30 cellular contexts compared by ENCODE assay signal in the genomic region with DNA sequence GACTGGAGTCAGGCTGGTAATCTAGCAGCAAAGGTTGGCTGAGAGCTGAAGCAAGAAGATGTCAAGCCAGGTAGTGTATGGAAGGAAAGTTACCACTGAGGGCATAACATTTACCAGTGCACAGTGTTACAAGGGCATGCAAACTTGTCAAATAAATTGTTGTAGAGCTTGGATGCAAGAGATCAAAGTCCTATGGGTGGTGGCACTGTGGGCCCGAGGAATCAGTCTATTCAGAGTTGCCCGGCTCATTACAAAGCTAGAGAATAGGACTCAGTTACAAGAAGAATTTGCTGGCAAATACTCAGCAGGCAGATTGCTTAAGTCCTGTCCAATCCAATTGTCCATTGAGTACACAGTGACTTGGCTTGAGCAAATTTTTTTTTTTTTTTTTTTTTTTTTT.
"Had no signal": no experiment of that assay in that cellular context is flagged by ENCODE, and none has a peak within 500 bp of the region (broad histone marks: within the 10 kb centered on the region; RNA-seq: fewer than 3 reads in every experiment).

No MANE protein-coding gene starts in this region.

- DNase-seq: activated CD4-positive, alpha-beta memory T cell treated with anti-CD3 and anti-CD28 coated beads for 36 hours; activated CD4-positive, alpha-beta T cell treated with anti-CD3 and anti-CD28 coated beads for 36 hours; activated CD4-positive, alpha-beta T cell treated with anti-CD3 and anti-CD28 coated beads, Interleukin-2, amount 10 ng/mL, durations not matched to agents 24 days and 14 days; activated CD4-positive, CD25-positive, alpha-beta regulatory T cell; activated CD4-positive, CD25-positive, alpha-beta regulatory T cell treated with anti-CD3 and anti-CD28 coated beads, Interleukin-2, amount 50 U/mL, for 72 hours; activated CD8-positive, alpha-beta memory T cell treated with anti-CD3 and anti-CD28 coated beads, Interleukin-2, amount 10 ng/mL, durations not matched to agents 7 days and 5 days; activated CD8-positive, alpha-beta memory T cell treated with anti-CD3 and anti-CD28 coated beads, Interleukin-2, amount 50 U/mL, for 4 hours; activated CD8-positive, alpha-beta T cell treated with anti-CD3 and anti-CD28 coated beads, Interleukin-2, amount 10 ng/mL, durations not matched to agents 7 days and 5 days; activated gamma-delta T cell; activated naive CD4-positive, alpha-beta T cell; activated naive CD4-positive, alpha-beta T cell treated with anti-CD3 and anti-CD28 coated beads, Interleukin-2, amount 50 U/mL, for 16 hours; activated T-cell treated with anti-CD3 and anti-CD28 coated beads for 4 hours; activated T-cell treated with anti-CD3 and anti-CD28 coated beads, Interleukin-2, amount 50 U/mL, for 24 hours; activated T-cell treated with anti-CD3 and anti-CD28 coated beads, Interleukin-2, amount 50 U/mL, for 72 hours; amniotic stem cell; anterior cingulate cortex; brain microvascular endothelial cell; dorsolateral prefrontal cortex; effector memory CD4-positive, alpha-beta T cell; endodermal cell; foreskin keratinocyte; gastrocnemius medialis; glutamatergic neuron; heart left ventricle; T-helper 2 cell had no signal

- H3K27ac Mint-ChIP-seq: activated CD4-positive, alpha-beta memory T cell treated with anti-CD3 and anti-CD28 coated beads for 36 hours; activated CD4-positive, alpha-beta T cell treated with anti-CD3 and anti-CD28 coated beads for 36 hours; activated CD4-positive, alpha-beta T cell treated with anti-CD3 and anti-CD28 coated beads, Interleukin-2, amount 10 ng/mL, durations not matched to agents 24 days and 14 days; activated CD8-positive, alpha-beta memory T cell treated with anti-CD3 and anti-CD28 coated beads, Interleukin-2, amount 10 ng/mL, durations not matched to agents 7 days and 5 days; activated CD8-positive, alpha-beta T cell treated with anti-CD3 and anti-CD28 coated beads, Interleukin-2, amount 10 ng/mL, durations not matched to agents 7 days and 5 days; activated naive CD8-positive, alpha-beta T cell; activated T-cell treated with anti-CD3 and anti-CD28 coated beads, Interleukin-2, amount 50 U/mL, for 24 hours; activated T-cell treated with anti-CD3 and anti-CD28 coated beads, Interleukin-2, amount 50 U/mL, for 72 hours; dendritic cell treated with granulocyte-macrophage colony-stimulating factor and Interleukin-4, amounts not matched to agents 40 ng/mL and 50 ng/mL, for 4 days; endodermal cell had no signal

- H3K27me3 ChIP-seq: brain microvascular endothelial cell, dorsolateral prefrontal cortex, esophagus muscularis mucosa, foreskin keratinocyte, gastrocnemius medialis, heart left ventricle had no signal

- H3K36me3 Mint-ChIP-seq: activated CD4-positive, alpha-beta memory T cell treated with anti-CD3 and anti-CD28 coated beads for 36 hours; activated CD8-positive, alpha-beta memory T cell treated with anti-CD3 and anti-CD28 coated beads, Interleukin-2, amount 10 ng/mL, durations not matched to agents 7 days and 5 days; activated naive CD8-positive, alpha-beta T cell had no signal

- H3K9me3 ChIP-seq: esophagus muscularis mucosa, gastrocnemius medialis had no signal

- H3K4me1 ChIP-seq: esophagus muscularis mucosa, gastrocnemius medialis, heart left ventricle had no signal

- H3K36me3 ChIP-seq: brain microvascular endothelial cell, esophagus muscularis mucosa, gastrocnemius medialis, heart left ventricle had no signal

- H3K4me3 ChIP-seq: coronary artery, dorsolateral prefrontal cortex, esophagus muscularis mucosa, gastrocnemius medialis, heart left ventricle had no signal

- H3K4me3 Mint-ChIP-seq: activated CD4-positive, alpha-beta memory T cell treated with anti-CD3 and anti-CD28 coated beads for 36 hours; activated CD4-positive, alpha-beta T cell treated with anti-CD3 and anti-CD28 coated beads for 36 hours; activated CD4-positive, alpha-beta T cell treated with anti-CD3 and anti-CD28 coated beads, Interleukin-2, amount 10 ng/mL, durations not matched to agents 24 days and 14 days; activated CD8-positive, alpha-beta memory T cell treated with anti-CD3 and anti-CD28 coated beads, Interleukin-2, amount 10 ng/mL, durations not matched to agents 7 days and 5 days; activated CD8-positive, alpha-beta T cell treated with anti-CD3 and anti-CD28 coated beads, Interleukin-2, amount 10 ng/mL, durations not matched to agents 7 days and 5 days; activated naive CD8-positive, alpha-beta T cell; activated T-cell treated with anti-CD3 and anti-CD28 coated beads, Interleukin-2, amount 50 U/mL, for 24 hours; activated T-cell treated with anti-CD3 and anti-CD28 coated beads, Interleukin-2, amount 50 U/mL, for 72 hours; central memory CD8-positive, alpha-beta T cell; dendritic cell treated with granulocyte-macrophage colony-stimulating factor and Interleukin-4, amounts not matched to agents 40 ng/mL and 50 ng/mL, for 4 days; endodermal cell had no signal

- H3K27ac ChIP-seq: brain microvascular endothelial cell, coronary artery, dorsolateral prefrontal cortex, esophagus muscularis mucosa, foreskin keratinocyte, gastrocnemius medialis, heart left ventricle had no signal

- H3K4me1 Mint-ChIP-seq: activated CD4-positive, alpha-beta T cell treated with anti-CD3 and anti-CD28 coated beads for 36 hours; activated CD4-positive, alpha-beta T cell treated with anti-CD3 and anti-CD28 coated beads, Interleukin-2, amount 10 ng/mL, durations not matched to agents 24 days and 14 days; activated CD8-positive, alpha-beta memory T cell treated with anti-CD3 and anti-CD28 coated beads, Interleukin-2, amount 10 ng/mL, durations not matched to agents 7 days and 5 days; central memory CD8-positive, alpha-beta T cell had no signal

- H3K27me3 Mint-ChIP-seq: activated CD4-positive, alpha-beta memory T cell treated with anti-CD3 and anti-CD28 coated beads for 36 hours; activated CD4-positive, alpha-beta T cell treated with anti-CD3 and anti-CD28 coated beads for 36 hours; activated CD4-positive, alpha-beta T cell treated with anti-CD3 and anti-CD28 coated beads, Interleukin-2, amount 10 ng/mL, durations not matched to agents 24 days and 14 days; activated CD8-positive, alpha-beta memory T cell treated with anti-CD3 and anti-CD28 coated beads, Interleukin-2, amount 10 ng/mL, durations not matched to agents 7 days and 5 days; activated naive CD8-positive, alpha-beta T cell; activated T-cell treated with anti-CD3 and anti-CD28 coated beads, Interleukin-2, amount 50 U/mL, for 24 hours; central memory CD8-positive, alpha-beta T cell; dendritic cell treated with granulocyte-macrophage colony-stimulating factor and Interleukin-4, amounts not matched to agents 40 ng/mL and 50 ng/mL, for 4 days had no signal
